Comparison of ENCODE assay signal across 8 cellular contexts in the genomic region with DNA sequence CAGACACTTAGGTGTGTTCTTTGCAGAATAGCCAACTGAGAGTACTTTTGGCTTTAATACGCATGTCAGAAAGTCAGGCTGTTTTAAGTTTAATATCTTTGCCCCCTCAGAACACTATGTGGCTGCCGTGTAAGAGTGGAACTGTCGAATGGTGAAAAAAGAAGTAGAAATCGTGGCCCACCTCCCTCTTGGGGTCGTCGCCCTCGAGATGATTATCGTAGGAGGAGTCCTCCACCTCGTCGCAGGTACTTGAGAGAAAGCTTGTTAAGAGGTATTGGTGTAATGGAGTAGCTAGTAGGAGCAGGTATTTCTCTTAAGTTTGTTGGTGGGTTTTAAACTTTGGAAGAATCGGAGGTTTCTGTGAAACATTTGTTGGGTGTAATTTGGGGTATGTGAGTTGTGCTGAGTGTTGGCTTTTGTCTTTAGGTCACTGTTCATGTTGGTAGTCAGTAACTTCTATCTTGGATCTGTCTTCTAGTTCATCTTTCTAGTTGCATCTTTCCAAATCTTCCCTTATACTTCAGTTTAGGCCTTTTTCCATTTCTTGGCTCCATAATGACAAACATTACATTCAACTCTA. TPM values are rescaled to one million over a fixed set of nuclear protein-coding genes. Genes with fewer than 3 reads are reported as not detected.
DNase-seq lines count a peak whose midpoint lies in the region; ATAC-seq and TF ChIP-seq lines count a peak whose summit lies in the region.

No MANE protein-coding gene starts in this region.

- ATAC-seq in heart left ventricle (no peak), left cardiac atrium (no peak)

- DNase-seq in heart left ventricle (no peak), left cardiac atrium (no peak), MCF 10A (ENCODE audit: unreplicated experiment) (no peak), mesothelial cell of epicardium (ENCODE audit: low spot score in 2 of 2, unreplicated experiment in 2 of 2) (no peak), uterus (no peak), OCI-M1 (lab: John Stamatoyannopoulos, UW) (no peak), occipital lobe (lab: John Stamatoyannopoulos, UW) (no peak), HPDE6-E6E7 (ENCODE audit: extremely low spot score) (no peak)

- H3K4me3 Mint-ChIP-seq in MCF 10A (ENCODE audit: unreplicated experiment): peak overlapping the region; percentile 84
- H3K4me3 Mint-ChIP-seq in mesothelial cell of epicardium: peak overlapping the region; percentile 95

- TF ChIP-seq POLR2A in heart left ventricle (IDR thresholded peaks at IDR 0.05) (no peak), uterus (IDR thresholded peaks at IDR 0.05) (no peak)

- peak overlapping the region in 6 of 12 donors; percentile 14 to 97 (median 37) for H3K27ac ChIP-seq in heart left ventricle
- H3K27ac ChIP-seq in uterus: peak overlapping the region; percentile 5 to 100

- no peaks in the 10 kb centered on the region for H3K9me3 ChIP-seq in heart left ventricle
- H3K9me3 ChIP-seq in uterus: no peaks in the 10 kb centered on the region

- POLR2A ChIA-PET in MCF 10A (lab: Yijun Ruan, JAX): interaction anchor here (0.7 to 10.8 kb wide), 13 partner anchors 11 to 176 kb away, joined by 3 to 211 read pairs (median 10); a partner anchor contains a TSS

- H3K4me3 ChIP-seq in heart left ventricle (peak overlapping the region in 11 of 12 donors; percentile 2 to 80 (median 74)), uterus (peak overlapping the region; percentile 0 to 68)

- H3K27me3 Mint-ChIP-seq in MCF 10A (ENCODE audit: insufficient read depth, unreplicated experiment) (no peaks in the 10 kb centered on the region), mesothelial cell of epicardium (ENCODE audit: low read depth) (no peaks in the 10 kb centered on the region)

- BruUV-seq in MCF 10A (replicated peaks; lab: Mats Ljungman, UMichigan): no TSS peak

- peaks cover 12 to 75% (median 68%) of the 10 kb centered on the region in 12 donors for H3K4me1 ChIP-seq in heart left ventricle
- peaks cover 3 to 12% of the 10 kb centered on the region in 2 donors for H3K4me1 ChIP-seq in uterus

- H3K27me3 ChIP-seq in heart left ventricle: no peaks in the 10 kb centered on the region
- H3K27me3 ChIP-seq in uterus: no peaks in the 10 kb centered on the region

- H3K4me1 Mint-ChIP-seq in MCF 10A (ENCODE audit: insufficient read depth, unreplicated experiment) (peaks cover 32% of the 10 kb centered on the region), mesothelial cell of epicardium (peaks cover 49% of the 10 kb centered on the region)

- CTCF ChIA-PET in MCF 10A (lab: Yijun Ruan, JAX): interaction anchor here (0.5 to 3.7 kb wide), 10 partner anchors 8 to 420 kb away, joined by 3 to 22 read pairs (median 3); no protein-coding TSS in a partner anchor

- peaks cover 4 to 79% (median 72%) of the 10 kb centered on the region in 9 donors for H3K36me3 ChIP-seq in heart left ventricle
- no peaks in the 10 kb centered on the region for H3K36me3 ChIP-seq in uterus

- TF ChIP-seq CTCF in heart left ventricle (IDR thresholded peaks at IDR 0.05) (no peak), MCF 10A (IDR thresholded peaks at IDR 0.05; ENCODE audit: unreplicated experiment) (no peak), mesothelial cell of epicardium (IDR thresholded peaks at IDR 0.05; ENCODE audit: unreplicated experiment) (no peak), uterus (IDR thresholded peaks at IDR 0.05) (no peak)

- intact Hi-C loops in heart left ventricle (cut with DNase I): loop anchor here in 3 of 10 donors (10.0 kb wide), 2 partner anchors 154 to 174 kb away; a partner anchor contains a TSS
- intact Hi-C loops in left cardiac atrium (cut with DNase I): no loop called here
- intact Hi-C loops in MCF 10A (cut with micrococcal nuclease): loop anchor here (5.0 kb wide), 1 partner anchor 157 kb away; a partner anchor contains a TSS
- intact Hi-C loops in uterus (cut with DNase I; ENCODE audit: low total_unique reads): no loop called here

- H3K36me3 Mint-ChIP-seq in MCF 10A (ENCODE audit: insufficient read depth, unreplicated experiment) (peaks cover 100% of the 10 kb centered on the region), mesothelial cell of epicardium (peaks cover 42% of the 10 kb centered on the region)

- no peaks in the 10 kb centered on the region for H3K9me3 Mint-ChIP-seq in MCF 10A (ENCODE audit: unreplicated experiment)
- no peaks in the 10 kb centered on the region for H3K9me3 Mint-ChIP-seq in mesothelial cell of epicardium

- H3K27ac Mint-ChIP-seq in MCF 10A (ENCODE audit: low read depth, unreplicated experiment) (peak overlapping the region; percentile 87), mesothelial cell of epicardium (peak overlapping the region; percentile 55)

- 33 to 44% (median 38%) methylated on average over 11 of the region's 11 CpGs for WGBS in heart left ventricle, 4 donors

RNA-seq across cellular contexts. Expression of a gene that starts 4.7 kb away (rescaled TPM):
- total RNA-seq in heart left ventricle (100 to 1,000 TPM in 6 of 9 donors, 10 to 100 TPM in 3; 43.2 to 162 (median 111) TPM), left cardiac atrium (100 to 1,000 TPM; 128 to 201 TPM), MCF 10A (2022) (364 and 479 TPM in 2 replicates), mesothelial cell of epicardium (404 to 411 TPM (median 407 TPM) in 3 replicates), uterus (100 to 1,000 TPM in 3 of 4 donors, 10 to 100 TPM in 1; 98.8 to 239 (median 179) TPM), occipital lobe (202 TPM)
- polyA plus RNA-seq in heart left ventricle: 100 to 1,000 TPM in 1 of 2 donors, 10 to 100 TPM in 1; 69.1 to 215 TPM

RNA-seq across cellular contexts. Expression of a gene that starts 51.5 kb away (rescaled TPM):
- total RNA-seq in heart left ventricle (10 to 100 TPM; 14.3 to 32.8 (median 21.2) TPM), left cardiac atrium (10 to 100 TPM; 20.8 to 27.4 TPM), MCF 10A (2022) (16.8 and 20.0 TPM in 2 replicates), mesothelial cell of epicardium (46.3 to 47.8 TPM (median 47.7 TPM) in 3 replicates), uterus (10 to 100 TPM; 10.6 to 30.0 (median 20.5) TPM), occipital lobe (11.9 TPM)
- 10 to 100 TPM; 15.0 to 23.2 TPM for polyA plus RNA-seq in heart left ventricle
